In genomic region chr4:653831-654525, GRCh38 we compare ENCODE assay signal across 1 cellular context.
TF ChIP-seq lines count a peak whose summit lies in the region.

No MANE protein-coding gene starts in this region.

TF ChIP-seq in HepG2, 621 proteins besides CTCF, POLR2A, EP300 and RAD21:
- no peak for TF ChIP-seq ZNF784 (CRISPR knock-in tag; IDR thresholded peaks at IDR 0.05; ENCODE audit: borderline replicate concordance)
- TF ChIP-seq ZMYM2 (CRISPR knock-in tag; IDR thresholded peaks at IDR 0.05), result no peak
- TF ChIP-seq ZNF550 (CRISPR knock-in tag; IDR thresholded peaks at IDR 0.05; ENCODE audit: borderline replicate concordance), result no peak
- no peak for TF ChIP-seq ZNF691 (CRISPR knock-in tag; IDR thresholded peaks at IDR 0.05; ENCODE audit: borderline replicate concordance, low read depth)
- no peak for TF ChIP-seq NCOR1 (IDR thresholded peaks at IDR 0.05; ENCODE audit: borderline replicate concordance, low read length)
- no peak for TF ChIP-seq ARID5B (CRISPR knock-in tag; IDR thresholded peaks at IDR 0.05)
- TF ChIP-seq DZIP1 (CRISPR knock-in tag; IDR thresholded peaks at IDR 0.05), result no peak
- TF ChIP-seq NCOA2 (CRISPR knock-in tag; IDR thresholded peaks at IDR 0.05), result no peak
- no peak for TF ChIP-seq ZNF607 (CRISPR knock-in tag; IDR thresholded peaks at IDR 0.05; ENCODE audit: borderline replicate concordance)
- TF ChIP-seq ZNF44 (CRISPR knock-in tag; IDR thresholded peaks at IDR 0.05), result no peak
- TF ChIP-seq POLR2AphosphoS5 (IDR thresholded peaks at IDR 0.05; ENCODE audit: low read depth, low read length), result no peak
- TF ChIP-seq ZZZ3 (CRISPR knock-in tag; IDR thresholded peaks at IDR 0.05; ENCODE audit: borderline replicate concordance), result no peak
- no peak for TF ChIP-seq RFX1 (IDR thresholded peaks at IDR 0.05)
- no peak for TF ChIP-seq KLF16 (CRISPR knock-in tag; IDR thresholded peaks at IDR 0.05)
- TF ChIP-seq TFAP4 (IDR thresholded peaks at IDR 0.05; ENCODE audit: borderline replicate concordance, low read depth), result no peak
- TF ChIP-seq HNRNPK (IDR thresholded peaks at IDR 0.05; ENCODE audit: low read depth, low read length, poor library complexity, severe bottlenecking), result no peak
- no peak for TF ChIP-seq LRRFIP1 (CRISPR knock-in tag; conservative IDR thresholded peaks at IDR 0.05)
- no peak for TF ChIP-seq STAT5B (CRISPR knock-in tag; IDR thresholded peaks at IDR 0.05)
- no peak for TF ChIP-seq LBX2 (CRISPR knock-in tag; IDR thresholded peaks at IDR 0.05; ENCODE audit: borderline replicate concordance)
